22 cellular contexts compared by ENCODE assay signal in the genomic region with DNA sequence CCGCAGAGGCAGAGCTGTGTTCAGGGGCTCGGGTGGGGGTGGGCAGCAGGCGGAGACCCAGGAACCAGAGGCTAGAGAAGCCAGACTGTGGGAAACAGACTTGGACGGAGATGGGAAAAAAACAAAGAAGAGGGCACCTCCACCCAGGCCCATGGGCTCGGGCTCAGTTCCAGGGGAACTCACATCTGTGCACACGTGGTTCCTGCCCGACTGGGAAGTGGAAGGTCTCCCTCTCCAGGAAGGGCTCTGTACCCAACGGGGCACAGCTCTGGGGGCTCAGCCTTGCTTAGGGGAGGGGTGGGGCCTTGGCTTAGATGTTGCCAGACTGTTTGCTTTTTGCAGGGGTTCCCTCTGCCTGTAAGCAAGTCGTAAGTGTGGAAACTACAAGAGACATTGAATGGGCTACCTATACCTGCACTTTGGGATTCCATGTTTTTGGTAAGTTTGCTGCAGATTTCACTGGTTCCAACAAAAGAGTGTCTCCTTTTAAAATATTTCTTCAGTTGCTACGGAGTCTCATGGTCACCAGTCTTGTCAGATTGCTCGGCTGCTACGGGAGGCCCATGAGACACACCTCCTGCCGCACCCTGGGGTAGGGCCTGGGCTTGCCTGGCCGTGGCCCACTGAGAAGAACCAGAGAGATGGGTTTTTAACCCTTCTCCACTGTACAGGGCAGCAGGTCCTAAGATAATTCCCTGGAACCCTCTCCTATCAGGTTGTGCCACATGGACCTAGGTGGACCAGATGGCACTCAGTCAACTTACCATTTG.
DNase-seq lines count a peak whose midpoint lies in the region; ATAC-seq and TF ChIP-seq lines count a peak whose summit lies in the region.
"Had no signal": no experiment of that assay in that cellular context is flagged by ENCODE, and none has a peak within 500 bp of the region (broad histone marks: within the 10 kb centered on the region; RNA-seq: fewer than 3 reads in every experiment).

No MANE protein-coding gene starts in this region.

- POLR2A ChIA-PET in activated CD4-positive, alpha-beta T cell treated with anti-CD3 and anti-CD28 coated beads for 36 hours (lab: Charles Lee) = no interaction called here

- H3K9ac ChIP-seq in OCI-LY3 (ENCODE audit: low read length) (no peak overlapping the region), MM.1S (ENCODE audit: low read length) (no peak overlapping the region)

- H3K27me3 Mint-ChIP-seq in activated CD4-positive, alpha-beta T cell treated with anti-CD3 and anti-CD28 coated beads for 36 hours = no peaks in the 10 kb centered on the region

- no peaks in the 10 kb centered on the region for H3K9me3 ChIP-seq in OCI-LY3 (ENCODE audit: insufficient read depth, low read length)
- H3K9me3 ChIP-seq in MM.1S (replicated peaks; ENCODE audit: insufficient read depth, low read length) = no peaks in the 10 kb centered on the region

- TF ChIP-seq CTCF in OCI-LY3 (IDR thresholded peaks at IDR 0.05; ENCODE audit: low read depth, low read length) = no peak
- no peak for TF ChIP-seq CTCF in MM.1S (IDR thresholded peaks at IDR 0.05; ENCODE audit: low read length)

- H4K20me1 ChIP-seq in OCI-LY3 (ENCODE audit: insufficient read depth, low read length) (no peaks in the 10 kb centered on the region), MM.1S (ENCODE audit: insufficient read depth, low read length) (no peaks in the 10 kb centered on the region)

- no peaks in the 10 kb centered on the region for H3K9me3 Mint-ChIP-seq in activated CD4-positive, alpha-beta T cell treated with anti-CD3 and anti-CD28 coated beads for 36 hours (ENCODE audit: low read depth)

- H3K4me2 ChIP-seq in OCI-LY3 (ENCODE audit: low read length) (0 out of 2 replicates have a peak overlapping the region, but pooled peaks have one; percentile 8), MM.1S (ENCODE audit: low read depth, low read length) (no peak overlapping the region)

- peak; percentile 30 for ATAC-seq in GM19463 (IDR thresholded peaks at IDR 0.05; ENCODE audit: unreplicated experiment)
- peak; percentile 37 for ATAC-seq in HG02759 (IDR thresholded peaks at IDR 0.05; ENCODE audit: unreplicated experiment)
- no peak for ATAC-seq in activated CD4-positive, alpha-beta T cell treated with anti-CD3 and anti-CD28 coated beads for 36 hours
- ATAC-seq: left ventricle myocardium superior had no signal

- CTCF ChIA-PET in activated CD4-positive, alpha-beta T cell treated with anti-CD3 and anti-CD28 coated beads for 36 hours (lab: Charles Lee) = no interaction called here

- H3K4me1 ChIP-seq in OCI-LY3 (ENCODE audit: low read length) (peaks cover 9% of the 10 kb centered on the region), MM.1S (ENCODE audit: low read length) (no peaks in the 10 kb centered on the region)

- H3K79me2 ChIP-seq in OCI-LY3 (ENCODE audit: low read length) = no peaks in the 10 kb centered on the region
- H3K79me2 ChIP-seq in MM.1S (ENCODE audit: low read length) = no peaks in the 10 kb centered on the region

- H3K27me3 ChIP-seq in OCI-LY3 (ENCODE audit: low read depth, low read length) (no peaks in the 10 kb centered on the region), MM.1S (replicated peaks; ENCODE audit: insufficient read depth, low read length) (no peaks in the 10 kb centered on the region)

- H3K4me1 Mint-ChIP-seq in activated CD4-positive, alpha-beta T cell treated with anti-CD3 and anti-CD28 coated beads for 36 hours = no peaks in the 10 kb centered on the region

- intact Hi-C loops in activated CD4-positive, alpha-beta T cell treated with anti-CD3 and anti-CD28 coated beads for 36 hours (cut with DNase I, micrococcal nuclease) = no loop called here

- H3K36me3 Mint-ChIP-seq in activated CD4-positive, alpha-beta T cell treated with anti-CD3 and anti-CD28 coated beads for 36 hours (ENCODE audit: low read depth) = no peaks in the 10 kb centered on the region

- DNase-seq in ureter (ENCODE audit: low spot score) (peak; percentile 57), DMS 273 (lab: John Stamatoyannopoulos, UW; ENCODE audit: unreplicated experiment) (no peak), kidney glomerular epithelial cell (lab: John Stamatoyannopoulos, UW) (no peak), MM.1S (no peak)
- DNase-seq in activated CD4-positive, alpha-beta T cell treated with anti-CD3 and anti-CD28 coated beads for 36 hours = no peak
- DNase-seq: activated CD4-positive, alpha-beta T cell treated with anti-CD3 and anti-CD28 coated beads for 48 hours; activated CD8-positive, alpha-beta memory T cell treated with anti-CD3 and anti-CD28 coated beads, Interleukin-2, amount 50 U/mL, for 4 hours; activated naive CD4-positive, alpha-beta T cell; AML-193; anterior cingulate cortex; foreskin melanocyte; GDM1; IMR-90; left ventricle myocardium superior; MV-4-11; NCI-H2081; NCI-H524; stimulated activated CD4-positive, alpha-beta T cell treated with anti-CD3 and anti-CD28 coated beads, Interleukin-2, amount 100 ng/mL, for 48 hours; T1000 had no signal

- H3K4me3 ChIP-seq in OCI-LY3 (ENCODE audit: low read length) (no peak overlapping the region), MM.1S (ENCODE audit: low read length) (no peak overlapping the region)

- H3K4me3 Mint-ChIP-seq in activated CD4-positive, alpha-beta T cell treated with anti-CD3 and anti-CD28 coated beads for 36 hours = no peak overlapping the region

- H3K36me3 ChIP-seq in OCI-LY3 (replicated peaks; ENCODE audit: low read depth, low read length) = peaks cover 37% of the 10 kb centered on the region
- H3K36me3 ChIP-seq in MM.1S (replicated peaks; ENCODE audit: insufficient read depth, low read length) = no peaks in the 10 kb centered on the region

- no peak overlapping the region for H3K27ac Mint-ChIP-seq in activated CD4-positive, alpha-beta T cell treated with anti-CD3 and anti-CD28 coated beads for 36 hours

- H2AFZ ChIP-seq in OCI-LY3 (ENCODE audit: low read depth, low read length) (no peak overlapping the region), MM.1S (ENCODE audit: low read length) (no peak overlapping the region)

- H3K27ac ChIP-seq in OCI-LY3 (ENCODE audit: low read length) (no peak overlapping the region), MM.1S (ENCODE audit: low read length) (no peak overlapping the region)

- H3F3A ChIP-seq in MM.1S (ENCODE audit: insufficient read depth, low read length) = no peaks in the 10 kb centered on the region

- H3K9me2 ChIP-seq in MM.1S (replicated peaks; ENCODE audit: insufficient read depth, low read length) = no peaks in the 10 kb centered on the region
